In genomic region chr15:72230197-72231065, GRCh38 we compare ENCODE assay signal across 8 cellular contexts. TPM values are rescaled to one million over a fixed set of nuclear protein-coding genes. Genes with fewer than 3 reads are reported as not detected.
DNase-seq lines count a peak whose midpoint lies in the region; ATAC-seq and TF ChIP-seq lines count a peak whose summit lies in the region.

No MANE protein-coding gene starts in this region.

- DNase-seq in GM04504 (ENCODE audit: low read depth) (peak; percentile 68), NB4 (ENCODE audit: low read depth) (peak; percentile 92), T follicular helper cell (ENCODE audit: low read depth) (peak; percentile 38), amniotic stem cell (lab: John Stamatoyannopoulos, UW) (peak; percentile 83), left cardiac atrium (peak; percentile 95), pons (ENCODE audit: low spot score) (peak; percentile 77), upper lobe of right lung (peak; percentile 95)

- H3K4me3 ChIP-seq in NB4 (ENCODE audit: low read depth, low read length) (peak overlapping the region; percentile 83), upper lobe of right lung (peak overlapping the region; percentile 100)

- peak overlapping the region; percentile 92 for H3K27ac ChIP-seq in upper lobe of right lung

- peaks cover 54% of the 10 kb centered on the region for H3K4me1 ChIP-seq in upper lobe of right lung

- H3K27me3 ChIP-seq in upper lobe of right lung: no peaks in the 10 kb centered on the region

- H3K36me3 ChIP-seq in upper lobe of right lung: no peaks in the 10 kb centered on the region

- no peak for TF ChIP-seq CTCF in NB4 (IDR thresholded peaks at IDR 0.05; ENCODE audit: low read depth, low read length)
- no peak for TF ChIP-seq CTCF in upper lobe of right lung (IDR thresholded peaks at IDR 0.05)

- peak; percentile 85 for ATAC-seq in left cardiac atrium
- ATAC-seq in upper lobe of right lung: peak; percentile 76
- no peak for ATAC-seq in GM18520 (IDR thresholded peaks at IDR 0.05; ENCODE audit: unreplicated experiment)

- peak; percentile 26 for TF ChIP-seq POLR2A in NB4 (IDR thresholded peaks at IDR 0.05; ENCODE audit: extremely low read depth, insufficient read length)

- intact Hi-C loops in left cardiac atrium (cut with DNase I) (loop anchor here in 1 of 2 donors (5.0 kb wide), 1 partner anchor 42 kb away; the partner anchor contains the start of gene PARP6), upper lobe of right lung (cut with DNase I) (no loop called here)

- no peaks in the 10 kb centered on the region for H3K9me3 ChIP-seq in upper lobe of right lung

RNA-seq across cellular contexts. Expression of gene PKM, which starts 0.6 kb away (rescaled TPM):
- total RNA-seq in left cardiac atrium (1,000 to 10,000 TPM in 1 of 2 donors, 100 to 1,000 TPM in 1; 881 to 1,100 TPM), upper lobe of right lung (426 TPM)

RNA-seq across cellular contexts. Expression of gene GRAMD2A, which starts 32.8 kb away (rescaled TPM):
- total RNA-seq in left cardiac atrium: not detected
- total RNA-seq in upper lobe of right lung: 27.4 TPM

RNA-seq across cellular contexts. Expression of gene PARP6, which starts 41.9 kb away (rescaled TPM):
- 10 to 100 TPM; 30.4 to 36.0 TPM for total RNA-seq in left cardiac atrium
- total RNA-seq in upper lobe of right lung: 87.9 TPM

Comparison
In these comparisons a context has a peak if more than half of its experiments do, and no peak if none do; other contexts are left out.
1. DNase-seq: peak in every context shown above with its lines; median percentile 95 in left cardiac atrium; 95 in upper lobe of right lung; 92 in NB4; 83 in amniotic stem cell; 77 in pons; 68 in GM04504; 38 in T follicular helper cell.
2. RNA of gene GRAMD2A, which starts 32.8 kb away (total RNA-seq): 27.4 TPM in upper lobe of right lung (single experiment); not detected in left cardiac atrium; every median in the first group is over 10 times any median in the second.